ENCODE assay signal across 8 cellular contexts in the genomic region with DNA sequence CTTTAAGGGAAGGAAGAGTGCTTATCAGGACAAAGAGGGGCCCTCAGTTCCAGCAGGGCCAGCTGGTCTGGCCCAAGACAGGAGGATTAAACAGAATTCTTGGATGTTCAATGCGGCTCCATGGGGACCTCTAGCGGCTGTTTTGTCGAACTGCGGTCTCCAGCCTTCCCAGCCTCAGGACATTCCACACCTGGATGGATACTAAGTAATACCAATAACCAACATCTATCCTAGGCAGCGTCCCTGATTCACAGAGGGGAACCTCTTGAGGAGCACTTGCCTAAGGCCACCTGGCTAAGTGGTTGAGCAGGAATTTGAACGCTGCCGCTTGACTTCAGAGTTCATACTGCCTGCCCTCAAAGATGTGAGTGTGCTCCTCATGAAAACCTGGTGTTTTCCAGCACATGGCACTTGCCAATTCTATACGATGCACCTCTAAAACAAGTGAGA. TPM values are rescaled to one million over a fixed set of nuclear protein-coding genes. Genes with fewer than 3 reads are reported as not detected.
A peak's percentile ranks its signal among the peaks of the same experiment; 100 is the strongest.
DNase-seq lines count a peak whose midpoint lies in the region; ATAC-seq and TF ChIP-seq lines count a peak whose summit lies in the region.

No MANE protein-coding gene starts in this region.

- H3K9ac ChIP-seq in SU-DHL-6 (ENCODE audit: low read length), result no peak overlapping the region
- H3K9ac ChIP-seq in adipocyte (ENCODE audit: low read length), result no peak overlapping the region

- H3K4me1 Mint-ChIP-seq in CD14-positive monocyte, result peaks cover 10% of the 10 kb centered on the region

- H3K9me3 Mint-ChIP-seq in CD14-positive monocyte, result peaks cover 0 to 7% (median 0%) of the 10 kb centered on the region in 7 donors

- no peaks in the 10 kb centered on the region for H3F3A ChIP-seq in SU-DHL-6 (ENCODE audit: insufficient read depth)

- peak; percentile 75 for ATAC-seq in GM21619 (IDR thresholded peaks at IDR 0.05; ENCODE audit: unreplicated experiment)
- peak; percentile 61 to 89 (median 88) for ATAC-seq in heart left ventricle
- no peak for ATAC-seq in HG03457 (IDR thresholded peaks at IDR 0.05; ENCODE audit: unreplicated experiment)

- H2AFZ ChIP-seq in SU-DHL-6 (ENCODE audit: low read depth, low read length, severe bottlenecking), result no peak overlapping the region

- no peaks in the 10 kb centered on the region for H4K20me1 ChIP-seq in SU-DHL-6 (ENCODE audit: low read depth, low read length)

- H3K9me3 ChIP-seq in SU-DHL-6 (ENCODE audit: insufficient read depth, low read length) (no peaks in the 10 kb centered on the region), adipocyte (ENCODE audit: control insufficient read depth, low read length) (no peaks in the 10 kb centered on the region), heart left ventricle (no peaks in the 10 kb centered on the region), prostate gland (no peaks in the 10 kb centered on the region)

- peaks cover 0 to 2% (median 1%) of the 10 kb centered on the region in 3 donors for H3K27me3 Mint-ChIP-seq in CD14-positive monocyte (ENCODE audit: low read depth in 3 of 3)

- 8 to 22% (median 11%) methylated on average over 8 of the region's 8 CpGs for WGBS in heart left ventricle, 4 donors
- 3% methylated on average over 8 of the region's 8 CpGs for WGBS in prostate gland

- H3K27ac ChIP-seq in SU-DHL-6 (ENCODE audit: low read depth, low read length) (no peak overlapping the region), heart left ventricle (peak overlapping the region in 2 of 12 donors; percentile 11 to 20), prostate gland (no peak overlapping the region)

- TF ChIP-seq CTCF in CD14-positive monocyte (IDR thresholded peaks at IDR 0.05), result peak; percentile 95
- TF ChIP-seq CTCF in SU-DHL-6 (IDR thresholded peaks at IDR 0.05; ENCODE audit: insufficient read depth, low read length, poor library complexity, severe bottlenecking), result peak; percentile 92
- peak; percentile 79 to 95 (median 90) for TF ChIP-seq CTCF in heart left ventricle (IDR thresholded peaks at IDR 0.05)
- TF ChIP-seq CTCF in prostate gland (IDR thresholded peaks at IDR 0.05), result peak; percentile 40 to 75 (median 70)

- intact Hi-C loops in CD14-positive monocyte (cut with micrococcal nuclease), result loop anchor here (5.0 to 10.0 kb wide), 8 partner anchors 79 to 469 kb away; no protein-coding TSS in a partner anchor
- intact Hi-C loops in heart left ventricle (cut with DNase I), result loop anchor here (2.0 to 10.0 kb wide), 14 partner anchors 77 to 469 kb away; no protein-coding TSS in a partner anchor
- intact Hi-C loops in prostate gland (cut with DNase I), result loop anchor here (5.0 to 10.0 kb wide), 3 partner anchors 92 to 467 kb away; no protein-coding TSS in a partner anchor

- TF ChIP-seq POLR2A in heart left ventricle (IDR thresholded peaks at IDR 0.05) (no peak), prostate gland (IDR thresholded peaks at IDR 0.05) (no peak)

- H3K27ac Mint-ChIP-seq in CD14-positive monocyte, result no peak overlapping the region

- H3K4me3 ChIP-seq in SU-DHL-6 (ENCODE audit: insufficient read depth, low read length, poor library complexity, severe bottlenecking) (no peak overlapping the region), adipocyte (ENCODE audit: low read length) (no peak overlapping the region), heart left ventricle (no peak overlapping the region), prostate gland (no peak overlapping the region)

- DNase-seq in CD14-positive monocyte (ENCODE audit: low spot score) (no peak), NCI-H1048 (lab: John Stamatoyannopoulos, UW) (peak; percentile 63), adipocyte (ENCODE audit: low read depth) (peak; percentile 82), heart left ventricle (peak in 4 of 5 donors; percentile 40 to 58 (median 58)), prostate gland (ENCODE audit: low spot score) (peak; percentile 54)

- no peaks in the 10 kb centered on the region for H3K9me2 ChIP-seq in SU-DHL-6 (replicated peaks; ENCODE audit: insufficient read depth, low read length)

- no peaks in the 10 kb centered on the region for H3K79me2 ChIP-seq in SU-DHL-6 (ENCODE audit: insufficient read depth, low read length)

- no peak overlapping the region for H3K4me3 Mint-ChIP-seq in CD14-positive monocyte

- peaks cover 4 to 6% of the 10 kb centered on the region in 2 donors for H3K36me3 Mint-ChIP-seq in CD14-positive monocyte

- H3K4me1 ChIP-seq in adipocyte (ENCODE audit: control insufficient read depth, insufficient read depth, low read length), result peaks cover 2% of the 10 kb centered on the region
- H3K4me1 ChIP-seq in heart left ventricle, result peaks cover 0 to 8% (median under 1%) of the 10 kb centered on the region in 12 donors
- no peaks in the 10 kb centered on the region for H3K4me1 ChIP-seq in prostate gland (replicated peaks)

- H3K27me3 ChIP-seq in SU-DHL-6 (ENCODE audit: low read length), result no peaks in the 10 kb centered on the region
- peaks cover 9% of the 10 kb centered on the region for H3K27me3 ChIP-seq in adipocyte (replicated peaks; ENCODE audit: control insufficient read depth, insufficient read depth, low read length)
- no peaks in the 10 kb centered on the region for H3K27me3 ChIP-seq in heart left ventricle
- no peaks in the 10 kb centered on the region for H3K27me3 ChIP-seq in prostate gland (replicated peaks; ENCODE audit: insufficient read depth)

- no peaks in the 10 kb centered on the region for H3K36me3 ChIP-seq in SU-DHL-6 (ENCODE audit: low read length)
- H3K36me3 ChIP-seq in adipocyte (ENCODE audit: control insufficient read depth, insufficient read depth, low read length, severe bottlenecking), result no peaks in the 10 kb centered on the region
- no peaks in the 10 kb centered on the region for H3K36me3 ChIP-seq in heart left ventricle
- H3K36me3 ChIP-seq in prostate gland, result no peaks in the 10 kb centered on the region

- no peak overlapping the region for H3K4me2 ChIP-seq in SU-DHL-6 (ENCODE audit: low read depth, low read length, poor library complexity, severe bottlenecking)

RNA-seq across cellular contexts. Expression of gene CD247, which starts 15.5 kb away (rescaled TPM):
- 1 to 10 TPM; 1.6 to 1.8 TPM for polyA plus RNA-seq in CD14-positive monocyte
- total RNA-seq in heart left ventricle, result 1 to 10 TPM in 3 of 9 donors, under 1 TPM in 5, not detected in 1; 0.19 to 7.6 (median 0.60) TPM
- under 1 TPM; 0.22 to 0.42 TPM for polyA plus RNA-seq in heart left ventricle
- under 1 TPM in 1 of 2 donors, not detected in 1; 0.96 TPM for total RNA-seq in prostate gland

RNA-seq across cellular contexts. Expression of gene CREG1, which starts 19.7 kb away (rescaled TPM):
- polyA plus RNA-seq in CD14-positive monocyte, result 100 to 1,000 TPM; 248 to 309 TPM
- total RNA-seq in heart left ventricle, result 100 to 1,000 TPM in 3 of 9 donors, 10 to 100 TPM in 6; 64.1 to 176 (median 91.1) TPM
- 10 to 100 TPM; 31.3 to 39.1 TPM for polyA plus RNA-seq in heart left ventricle
- total RNA-seq in prostate gland, result 100 to 1,000 TPM; 132 to 204 TPM
